ENCODE assay signal across 25 cellular contexts in the genomic region with DNA sequence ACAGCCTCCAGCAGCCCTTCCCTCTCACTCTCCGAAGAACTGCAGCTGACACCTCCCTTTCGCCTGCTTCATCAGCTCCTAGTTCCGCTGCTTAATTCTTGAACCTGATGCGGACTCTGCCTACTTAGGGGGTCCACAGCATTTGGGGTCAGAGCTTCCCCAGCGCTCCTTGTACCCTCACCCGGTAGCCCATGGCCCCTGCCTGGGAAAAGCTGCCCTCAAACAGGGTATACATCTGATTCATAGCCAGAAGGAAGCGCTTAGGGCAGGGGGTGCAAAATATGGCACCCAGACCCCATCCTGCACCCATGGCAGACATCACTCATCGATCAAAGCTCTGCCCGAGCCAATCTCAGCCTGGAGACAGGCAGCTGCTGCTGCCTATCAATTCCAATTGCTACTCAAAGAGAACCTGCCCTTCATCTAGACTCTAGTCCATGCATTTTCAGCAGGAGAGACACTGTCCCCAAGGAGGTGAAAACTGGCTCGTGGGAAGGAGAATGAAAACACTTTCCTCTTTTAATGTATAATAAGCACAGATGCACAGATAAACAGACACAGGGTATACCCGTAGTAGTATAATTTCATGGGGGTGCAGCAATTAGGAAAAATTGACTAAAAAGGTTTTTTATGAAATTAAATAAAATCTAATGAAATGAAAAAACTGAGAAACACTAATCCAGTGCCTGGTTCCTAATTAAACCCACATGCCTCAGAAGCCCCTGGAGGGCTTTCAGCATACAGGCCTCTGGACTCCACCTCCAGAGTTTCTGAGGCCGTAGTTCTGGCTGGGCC.
A peak's percentile ranks its signal among the peaks of the same experiment; 100 is the strongest.
DNase-seq lines count a peak whose midpoint lies in the region; ATAC-seq and TF ChIP-seq lines count a peak whose summit lies in the region.
"Had no signal": no experiment of that assay in that cellular context is flagged by ENCODE, and none has a peak within 500 bp of the region (broad histone marks: within the 10 kb centered on the region; RNA-seq: fewer than 3 reads in every experiment).

No MANE protein-coding gene starts in this region.

- H3K9me2 ChIP-seq in SK-N-SH, result no peaks in the 10 kb centered on the region

- H3K4me1 Mint-ChIP-seq in activated T-cell treated with anti-CD3 and anti-CD28 coated beads, Interleukin-2, amount 50 U/mL, for 24 hours (ENCODE audit: low read depth), result peaks cover 1% of the 10 kb centered on the region
- H3K4me1 Mint-ChIP-seq in activated T-cell treated with anti-CD3 and anti-CD28 coated beads, Interleukin-2, amount 50 U/mL, for 4 hours (ENCODE audit: low read depth), result no peaks in the 10 kb centered on the region
- H3K4me1 Mint-ChIP-seq in memory B cell (peaks cover 6% of the 10 kb centered on the region), progenitor cell of endocrine pancreas (ENCODE audit: low read depth) (no peaks in the 10 kb centered on the region)
- H3K4me1 Mint-ChIP-seq in stimulated activated memory B cell treated with anti-CD40 and anti-IgM and Interleukin-4, amounts not matched to agents 10 μg/mL and 1 μg/mL and 100 μg/mL, for 72 hours, result no peaks in the 10 kb centered on the region

- no peak for DNase-seq in activated T-cell treated with anti-CD3 and anti-CD28 coated beads, Interleukin-2, amount 50 U/mL, for 24 hours
- DNase-seq in activated T-cell treated with anti-CD3 and anti-CD28 coated beads, Interleukin-2, amount 50 U/mL, for 4 hours, result no peak
- DNase-seq in SK-N-SH (peak; percentile 79), memory B cell (ENCODE audit: low spot score in 2 of 2) (no peak), smooth muscle cell (lab: John Stamatoyannopoulos, UW; ENCODE audit: unreplicated experiment) (no peak), progenitor cell of endocrine pancreas (ENCODE audit: low spot score, unreplicated experiment) (no peak), AG20443 (ENCODE audit: low spot score) (no peak)
- DNase-seq: activated CD4-positive, alpha-beta T cell treated with anti-CD3 and anti-CD28 coated beads, Interleukin-2, amount 10 ng/mL, durations not matched to agents 24 days and 14 days; activated CD8-positive, alpha-beta memory T cell treated with anti-CD3 and anti-CD28 coated beads, Interleukin-2, amount 10 ng/mL, durations not matched to agents 7 days and 5 days; activated naive CD4-positive, alpha-beta T cell treated with anti-CD3 and anti-CD28 coated beads for 36 hours; COR-L47; H7; hippocampal formation; mesenchymal stem cell; NCI-H1092; NCI-H1694; occipital lobe; SHP77 treated with DMSO at 0.1 percent for 48 hours; stimulated activated naive CD4-positive, alpha-beta T cell; upper lobe of right lung had no signal

- 72% methylated on average over 12 of the region's 12 CpGs for WGBS in SK-N-SH (ENCODE audit: low lambda C conversion rate)
- WGBS in smooth muscle cell (ENCODE audit: low lambda C conversion rate), result 88% methylated on average over 12 of the region's 12 CpGs

- H2AFZ ChIP-seq in SK-N-SH (ENCODE audit: low read depth), result no peak overlapping the region
- no peak overlapping the region for H2AFZ ChIP-seq in smooth muscle cell (ENCODE audit: low read depth)

- H3K9me3 ChIP-seq in SK-N-SH (no peaks in the 10 kb centered on the region), smooth muscle cell (replicated peaks; ENCODE audit: low read depth) (no peaks in the 10 kb centered on the region)
- H3K9me3 ChIP-seq: breast epithelium, suprapubic skin, upper lobe of right lung had no signal

- no peak for TF ChIP-seq RAD21 in SK-N-SH (IDR thresholded peaks at IDR 0.05; ENCODE audit: low read length)

- CTCF ChIA-PET in SK-N-SH (lab: Yijun Ruan, JAX), result interaction anchor here (1.0 to 10.4 kb wide), 4 partner anchors 11 to 969 kb away, joined by 3 to 105 read pairs (median 28); no protein-coding TSS in a partner anchor

- ATAC-seq in activated T-cell treated with anti-CD3 and anti-CD28 coated beads, Interleukin-2, amount 50 U/mL, for 4 hours, result no peak
- ATAC-seq in memory B cell (ENCODE audit: low read depth), result no peak
- no peak for ATAC-seq in stimulated activated memory B cell treated with anti-CD40 and anti-IgM and Interleukin-4, amounts not matched to agents 10 μg/mL and 1 μg/mL and 100 μg/mL, for 72 hours
- ATAC-seq: activated CD8-positive, alpha-beta memory T cell treated with anti-CD3 and anti-CD28 coated beads, Interleukin-2, amount 10 ng/mL, durations not matched to agents 7 days and 5 days; K562; upper lobe of right lung had no signal

- no peaks in the 10 kb centered on the region for H4K20me1 ChIP-seq in SK-N-SH (ENCODE audit: insufficient read depth)
- H4K20me1 ChIP-seq in smooth muscle cell (ENCODE audit: low read depth), result no peaks in the 10 kb centered on the region

- peaks cover 0 to 20% of the 10 kb centered on the region in 2 experiments; a peak in 1 of 4 replicates for H3K4me1 ChIP-seq in SK-N-SH (ENCODE audit: control insufficient read depth in 1 of 2, insufficient read depth in 2 of 2, low read depth in 1 of 2, low read length in 1 of 2)
- H3K4me1 ChIP-seq in smooth muscle cell (ENCODE audit: low read depth), result no peaks in the 10 kb centered on the region
- H3K4me1 ChIP-seq: breast epithelium, suprapubic skin, upper lobe of right lung had no signal

- no peak overlapping the region for H3K4me3 Mint-ChIP-seq in activated T-cell treated with anti-CD3 and anti-CD28 coated beads, Interleukin-2, amount 50 U/mL, for 24 hours
- no peak overlapping the region for H3K4me3 Mint-ChIP-seq in activated T-cell treated with anti-CD3 and anti-CD28 coated beads, Interleukin-2, amount 50 U/mL, for 4 hours
- H3K4me3 Mint-ChIP-seq in memory B cell, result no peak overlapping the region
- no peak overlapping the region for H3K4me3 Mint-ChIP-seq in stimulated activated memory B cell treated with anti-CD40 and anti-IgM and Interleukin-4, amounts not matched to agents 10 μg/mL and 1 μg/mL and 100 μg/mL, for 72 hours
- no peak overlapping the region for H3K4me3 Mint-ChIP-seq in progenitor cell of endocrine pancreas (ENCODE audit: low read depth)
- H3K4me3 Mint-ChIP-seq: activated CD4-positive, alpha-beta T cell treated with anti-CD3 and anti-CD28 coated beads, Interleukin-2, amount 10 ng/mL, durations not matched to agents 24 days and 14 days; activated CD8-positive, alpha-beta memory T cell treated with anti-CD3 and anti-CD28 coated beads, Interleukin-2, amount 10 ng/mL, durations not matched to agents 7 days and 5 days; activated naive CD4-positive, alpha-beta T cell treated with anti-CD3 and anti-CD28 coated beads for 36 hours; activated T-helper 1 cell treated with anti-CD3 and anti-CD28 coated beads, Interleukin-12 subunit alpha, Interleukin-12 subunit beta, Interleukin-2, Interleukin-4 antibody, amounts not matched to agents 30 ng/mL and 10 ng/mL and 1 ng/mL, durations not matched to agents 14 hours and 24 hours and 36 hours had no signal

- H3K4me2 ChIP-seq in SK-N-SH (no peak overlapping the region), smooth muscle cell (no peak overlapping the region)

- no peaks in the 10 kb centered on the region for H3K27me3 Mint-ChIP-seq in activated T-cell treated with anti-CD3 and anti-CD28 coated beads, Interleukin-2, amount 50 U/mL, for 24 hours
- H3K27me3 Mint-ChIP-seq in activated T-cell treated with anti-CD3 and anti-CD28 coated beads, Interleukin-2, amount 50 U/mL, for 4 hours (ENCODE audit: low read depth), result no peaks in the 10 kb centered on the region
- no peaks in the 10 kb centered on the region for H3K27me3 Mint-ChIP-seq in memory B cell
- H3K27me3 Mint-ChIP-seq in stimulated activated memory B cell treated with anti-CD40 and anti-IgM and Interleukin-4, amounts not matched to agents 10 μg/mL and 1 μg/mL and 100 μg/mL, for 72 hours, result no peaks in the 10 kb centered on the region
- H3K27me3 Mint-ChIP-seq in progenitor cell of endocrine pancreas, result no peaks in the 10 kb centered on the region
- H3K27me3 Mint-ChIP-seq: activated CD4-positive, alpha-beta T cell treated with anti-CD3 and anti-CD28 coated beads, Interleukin-2, amount 10 ng/mL, durations not matched to agents 24 days and 14 days; activated CD8-positive, alpha-beta memory T cell treated with anti-CD3 and anti-CD28 coated beads, Interleukin-2, amount 10 ng/mL, durations not matched to agents 7 days and 5 days had no signal

- H3K9ac ChIP-seq in SK-N-SH (no peak overlapping the region), smooth muscle cell (ENCODE audit: low read depth) (no peak overlapping the region)

- H3K9me3 Mint-ChIP-seq in activated T-cell treated with anti-CD3 and anti-CD28 coated beads, Interleukin-2, amount 50 U/mL, for 24 hours, result no peaks in the 10 kb centered on the region
- no peaks in the 10 kb centered on the region for H3K9me3 Mint-ChIP-seq in activated T-cell treated with anti-CD3 and anti-CD28 coated beads, Interleukin-2, amount 50 U/mL, for 4 hours
- H3K9me3 Mint-ChIP-seq in memory B cell, result no peaks in the 10 kb centered on the region
- H3K9me3 Mint-ChIP-seq in stimulated activated memory B cell treated with anti-CD40 and anti-IgM and Interleukin-4, amounts not matched to agents 10 μg/mL and 1 μg/mL and 100 μg/mL, for 72 hours, result no peaks in the 10 kb centered on the region
- no peaks in the 10 kb centered on the region for H3K9me3 Mint-ChIP-seq in progenitor cell of endocrine pancreas (ENCODE audit: low read depth)
- H3K9me3 Mint-ChIP-seq: activated CD4-positive, alpha-beta T cell treated with anti-CD3 and anti-CD28 coated beads, Interleukin-2, amount 10 ng/mL, durations not matched to agents 24 days and 14 days; activated naive CD4-positive, alpha-beta T cell treated with anti-CD3 and anti-CD28 coated beads for 36 hours; activated T-helper 1 cell treated with anti-CD3 and anti-CD28 coated beads, Interleukin-12 subunit alpha, Interleukin-12 subunit beta, Interleukin-2, Interleukin-4 antibody, amounts not matched to agents 30 ng/mL and 10 ng/mL and 1 ng/mL, durations not matched to agents 14 hours and 24 hours and 36 hours had no signal

- peak in 1 of 2 experiments; percentile 76; a peak in 2 of 4 replicates for TF ChIP-seq EP300 in SK-N-SH (IDR thresholded peaks at IDR 0.05; ENCODE audit: borderline replicate concordance in 1 of 2, low read depth in 1 of 2, low read length in 1 of 2)

- H3K27ac Mint-ChIP-seq in activated T-cell treated with anti-CD3 and anti-CD28 coated beads, Interleukin-2, amount 50 U/mL, for 24 hours, result peak overlapping the region; percentile 59
- H3K27ac Mint-ChIP-seq in memory B cell (peak overlapping the region; percentile 83), progenitor cell of endocrine pancreas (no peak overlapping the region)
- peak overlapping the region; percentile 46 for H3K27ac Mint-ChIP-seq in stimulated activated memory B cell treated with anti-CD40 and anti-IgM and Interleukin-4, amounts not matched to agents 10 μg/mL and 1 μg/mL and 100 μg/mL, for 72 hours
- H3K27ac Mint-ChIP-seq: activated CD4-positive, alpha-beta T cell treated with anti-CD3 and anti-CD28 coated beads, Interleukin-2, amount 10 ng/mL, durations not matched to agents 24 days and 14 days; activated CD8-positive, alpha-beta memory T cell treated with anti-CD3 and anti-CD28 coated beads, Interleukin-2, amount 10 ng/mL, durations not matched to agents 7 days and 5 days; activated naive CD4-positive, alpha-beta T cell treated with anti-CD3 and anti-CD28 coated beads for 36 hours had no signal

- H3K27ac ChIP-seq in SK-N-SH (ENCODE audit: low read depth in 2 of 2, low read length in 1 of 2), result peak overlapping the region in 1 of 2 experiments; percentile 64; a peak in 2 of 4 replicates
- H3K27ac ChIP-seq in smooth muscle cell (ENCODE audit: low read depth), result no peak overlapping the region
- H3K27ac ChIP-seq: breast epithelium, suprapubic skin, upper lobe of right lung had no signal

- H3F3A ChIP-seq in SK-N-SH (replicated peaks; ENCODE audit: insufficient read depth) (no peaks in the 10 kb centered on the region), smooth muscle cell (ENCODE audit: low read depth) (no peaks in the 10 kb centered on the region)

- TF ChIP-seq CTCF in SK-N-SH (IDR thresholded peaks at IDR 0.05) (no peak), smooth muscle cell (IDR thresholded peaks at IDR 0.05; ENCODE audit: borderline replicate concordance, insufficient read depth, poor library complexity, severe bottlenecking) (no peak), progenitor cell of endocrine pancreas (IDR thresholded peaks at IDR 0.05; ENCODE audit: unreplicated experiment) (no peak)

- H3K36me3 ChIP-seq in SK-N-SH (replicated peaks in 1 of 2; ENCODE audit: control insufficient read depth in 1 of 2, insufficient read depth in 2 of 2, low read length in 1 of 2) (no peaks in the 10 kb centered on the region), smooth muscle cell (ENCODE audit: low read depth) (no peaks in the 10 kb centered on the region)
- H3K36me3 ChIP-seq: breast epithelium had no signal

- POLR2A ChIA-PET in SK-N-SH (lab: Yijun Ruan, JAX), result interaction anchor here (1.2 kb wide), 1 partner anchor 12 kb away, joined by 3 read pairs; no protein-coding TSS in a partner anchor

- H3K36me3 Mint-ChIP-seq in activated T-cell treated with anti-CD3 and anti-CD28 coated beads, Interleukin-2, amount 50 U/mL, for 24 hours (ENCODE audit: low read depth), result peaks cover 75% of the 10 kb centered on the region
- H3K36me3 Mint-ChIP-seq in activated T-cell treated with anti-CD3 and anti-CD28 coated beads, Interleukin-2, amount 50 U/mL, for 4 hours (ENCODE audit: insufficient read depth), result peaks cover 30% of the 10 kb centered on the region
- H3K36me3 Mint-ChIP-seq in memory B cell, result peaks cover 43% of the 10 kb centered on the region
- H3K36me3 Mint-ChIP-seq in stimulated activated memory B cell treated with anti-CD40 and anti-IgM and Interleukin-4, amounts not matched to agents 10 μg/mL and 1 μg/mL and 100 μg/mL, for 72 hours, result peaks cover 58% of the 10 kb centered on the region
- no peaks in the 10 kb centered on the region for H3K36me3 Mint-ChIP-seq in progenitor cell of endocrine pancreas (ENCODE audit: insufficient read depth)

- H3K79me2 ChIP-seq in SK-N-SH (ENCODE audit: insufficient read depth) (no peaks in the 10 kb centered on the region), smooth muscle cell (ENCODE audit: low read depth) (no peaks in the 10 kb centered on the region)

- H3K27me3 ChIP-seq in SK-N-SH (ENCODE audit: insufficient read depth) (no peaks in the 10 kb centered on the region), smooth muscle cell (ENCODE audit: low read depth) (no peaks in the 10 kb centered on the region)
- H3K27me3 ChIP-seq: breast epithelium, suprapubic skin, upper lobe of right lung had no signal

- H3K4me3 ChIP-seq in SK-N-SH (ENCODE audit: low read depth in 2 of 2, low read length in 1 of 2) (no peak overlapping the region), smooth muscle cell (no peak overlapping the region)
- H3K4me3 ChIP-seq: breast epithelium, K562, suprapubic skin, upper lobe of right lung had no signal
